ENCODE assay signal across 8 cellular contexts in genomic region chr10:68989317-68989990, GRCh38. TPM values are rescaled to one million over a fixed set of nuclear protein-coding genes. Genes with fewer than 3 reads are reported as not detected.
DNase-seq lines count a peak whose midpoint lies in the region; ATAC-seq and TF ChIP-seq lines count a peak whose summit lies in the region.

No MANE protein-coding gene starts in this region.

- H3K9me2 ChIP-seq in HCT116 (ENCODE audit: insufficient read depth), result no peaks in the 10 kb centered on the region

- ATAC-seq in HCT116, result no peak
- no peak for ATAC-seq in HG02852 (IDR thresholded peaks at IDR 0.05; ENCODE audit: unreplicated experiment)

- H3K4me2 ChIP-seq in HCT116 (ENCODE audit: low read length), result peak overlapping the region; percentile 96

- BruUV-seq in A673 (replicated peaks; lab: Mats Ljungman, UMichigan), result no TSS peak
- no TSS peak for BruUV-seq in HCT116 (replicated peaks; lab: Mats Ljungman, UMichigan)

- CTCF ChIA-PET in A673 (lab: Charles Lee), result no interaction called here
- CTCF ChIA-PET in HCT116 (lab: Charles Lee), result no interaction called here

- H3K79me2 ChIP-seq in HCT116 (ENCODE audit: insufficient read depth, low read length), result peaks cover 54% of the 10 kb centered on the region

- H3K27ac ChIP-seq in A673 (ENCODE audit: low read depth, low read length, poor library complexity, severe bottlenecking) (peak overlapping the region; percentile 78), HCT116 (ENCODE audit: low read depth, low read length) (peak overlapping the region; percentile 60), angular gyrus (ENCODE audit: low read depth, low read length) (peak overlapping the region; percentile 78), temporal lobe (ENCODE audit: low read depth, low read length) (peak overlapping the region; percentile 63)

- TF ChIP-seq CTCF in A673 (conservative IDR thresholded peaks at IDR 0.05; ENCODE audit: low read depth, low read length) (no peak), HCT116 (IDR thresholded peaks at IDR 0.05 in 2 of 3, conservative IDR thresholded peaks at IDR 0.05 in 1 of 3; ENCODE audit: borderline replicate concordance in 1 of 3, insufficient read depth in 1 of 3, low read depth in 2 of 3, low read length in 2 of 3) (no peak)

- peaks cover 11% of the 10 kb centered on the region for H3K36me3 ChIP-seq in A673 (ENCODE audit: insufficient read depth, low read length, poor library complexity, severe bottlenecking)
- peaks cover 3 to 5% of the 10 kb centered on the region in 2 experiments; a peak in 1 of 4 replicates for H3K36me3 ChIP-seq in HCT116 (ENCODE audit: control insufficient read depth in 1 of 2, insufficient read depth in 2 of 2, low read length in 2 of 2)

- peak; percentile 13 for DNase-seq in A673 (ENCODE audit: low spot score)
- DNase-seq in HCT116 (ENCODE audit: low read depth, low spot score), result no peak
- peak; percentile 24 for DNase-seq in iris pigment epithelial cell (ENCODE audit: low read depth)
- DNase-seq in NCI-H2081 treated with DMSO at 0.1 percent for 48 hours (lab: John Stamatoyannopoulos, UW), result no peak
- no peak for DNase-seq in D341Med (ENCODE audit: low spot score)

- H3K4me3 ChIP-seq in A673 (ENCODE audit: low read depth, low read length, poor library complexity, severe bottlenecking) (peak overlapping the region; percentile 79), HCT116 (replicated peaks in 1 of 2; ENCODE audit: low read depth in 1 of 2, low read length in 2 of 2) (peak overlapping the region; percentile 80)

- RAD21 ChIA-PET in HCT116 (lab: Charles Lee; ENCODE audit: low non-redundant PET in 1 of 2, low total read pairs in 2 of 2, uncharacterized antibody in 2 of 2, unreplicated experiment in 2 of 2), result no interaction called here

- intact Hi-C loops in A673 (cut with micrococcal nuclease; ENCODE audit: unreplicated experiment) (loop anchor here (1.0 to 10.0 kb wide), 2 partner anchors 104 to 425 kb away; partner anchors contain the start of gene TACR2), HCT116 (cut with micrococcal nuclease) (no loop called here)

- H3K9me3 ChIP-seq in A673 (ENCODE audit: low read depth, low read length, poor library complexity, severe bottlenecking) (no peaks in the 10 kb centered on the region), HCT116 (ENCODE audit: control insufficient read depth in 1 of 2, insufficient read depth in 1 of 2, low read depth in 1 of 2, low read length in 2 of 2) (no peaks in the 10 kb centered on the region)

- no peak for TF ChIP-seq POLR2A in HCT116 (IDR thresholded peaks at IDR 0.05; ENCODE audit: borderline replicate concordance, extremely low read depth, insufficient read depth, insufficient read length)

- H4K20me1 ChIP-seq in HCT116 (ENCODE audit: insufficient read depth), result 0 out of 2 replicates have a peak, but pooled peaks cover 5% of the 10 kb centered on the region

- H3K4me1 ChIP-seq in A673 (ENCODE audit: insufficient read depth, low read length, poor library complexity, severe bottlenecking) (peaks cover 8% of the 10 kb centered on the region), HCT116 (ENCODE audit: control insufficient read depth in 1 of 2, insufficient read depth in 2 of 2, low read length in 2 of 2) (peaks cover 11 to 23% of the 10 kb centered on the region in 2 experiments)

- H2AFZ ChIP-seq in HCT116 (ENCODE audit: low read depth, low read length, poor library complexity, severe bottlenecking), result no peak overlapping the region

- H3K9ac ChIP-seq in HCT116 (ENCODE audit: low read length), result peak overlapping the region; percentile 81

- no peak for TF ChIP-seq RAD21 in HCT116 (IDR thresholded peaks at IDR 0.05; ENCODE audit: low read depth)

- POLR2A ChIA-PET in A673 (lab: Charles Lee; ENCODE audit: low non-redundant PET) (no interaction called here), HCT116 (lab: Charles Lee) (no interaction called here)

- no peaks in the 10 kb centered on the region for H3K27me3 ChIP-seq in A673 (replicated peaks; ENCODE audit: insufficient read depth, low read depth, low read length, poor library complexity)
- H3K27me3 ChIP-seq in HCT116 (ENCODE audit: insufficient read depth, low read length), result no peaks in the 10 kb centered on the region

TF ChIP-seq in HCT116, 20 proteins besides CTCF, POLR2A, EP300 and RAD21:
- TF ChIP-seq EZH2phosphoT487 (IDR thresholded peaks at IDR 0.05; ENCODE audit: borderline replicate concordance) (no peak), EZH2 (IDR thresholded peaks at IDR 0.05) (no peak), CBX3 (IDR thresholded peaks at IDR 0.05; ENCODE audit: low read depth) (no peak), EGR1 (IDR thresholded peaks at IDR 0.05; ENCODE audit: low read depth) (no peak), CEBPB (IDR thresholded peaks at IDR 0.05; ENCODE audit: low read depth) (no peak), POLR2AphosphoS5 (IDR thresholded peaks at IDR 0.05; ENCODE audit: low read depth, low read length) (no peak), TCF7L2 (IDR thresholded peaks at IDR 0.05; ENCODE audit: borderline replicate concordance, extremely low read depth, insufficient read depth, insufficient read length) (no peak), JUND (IDR thresholded peaks at IDR 0.05) (no peak), ZNF274 (IDR thresholded peaks at IDR 0.05; ENCODE audit: low read depth, low read length) (no peak), YY1 (IDR thresholded peaks at IDR 0.05; ENCODE audit: extremely low read depth, insufficient replicate concordance, low read depth, low read length) (no peak)
- TF ChIP-seq, protein P1, sequence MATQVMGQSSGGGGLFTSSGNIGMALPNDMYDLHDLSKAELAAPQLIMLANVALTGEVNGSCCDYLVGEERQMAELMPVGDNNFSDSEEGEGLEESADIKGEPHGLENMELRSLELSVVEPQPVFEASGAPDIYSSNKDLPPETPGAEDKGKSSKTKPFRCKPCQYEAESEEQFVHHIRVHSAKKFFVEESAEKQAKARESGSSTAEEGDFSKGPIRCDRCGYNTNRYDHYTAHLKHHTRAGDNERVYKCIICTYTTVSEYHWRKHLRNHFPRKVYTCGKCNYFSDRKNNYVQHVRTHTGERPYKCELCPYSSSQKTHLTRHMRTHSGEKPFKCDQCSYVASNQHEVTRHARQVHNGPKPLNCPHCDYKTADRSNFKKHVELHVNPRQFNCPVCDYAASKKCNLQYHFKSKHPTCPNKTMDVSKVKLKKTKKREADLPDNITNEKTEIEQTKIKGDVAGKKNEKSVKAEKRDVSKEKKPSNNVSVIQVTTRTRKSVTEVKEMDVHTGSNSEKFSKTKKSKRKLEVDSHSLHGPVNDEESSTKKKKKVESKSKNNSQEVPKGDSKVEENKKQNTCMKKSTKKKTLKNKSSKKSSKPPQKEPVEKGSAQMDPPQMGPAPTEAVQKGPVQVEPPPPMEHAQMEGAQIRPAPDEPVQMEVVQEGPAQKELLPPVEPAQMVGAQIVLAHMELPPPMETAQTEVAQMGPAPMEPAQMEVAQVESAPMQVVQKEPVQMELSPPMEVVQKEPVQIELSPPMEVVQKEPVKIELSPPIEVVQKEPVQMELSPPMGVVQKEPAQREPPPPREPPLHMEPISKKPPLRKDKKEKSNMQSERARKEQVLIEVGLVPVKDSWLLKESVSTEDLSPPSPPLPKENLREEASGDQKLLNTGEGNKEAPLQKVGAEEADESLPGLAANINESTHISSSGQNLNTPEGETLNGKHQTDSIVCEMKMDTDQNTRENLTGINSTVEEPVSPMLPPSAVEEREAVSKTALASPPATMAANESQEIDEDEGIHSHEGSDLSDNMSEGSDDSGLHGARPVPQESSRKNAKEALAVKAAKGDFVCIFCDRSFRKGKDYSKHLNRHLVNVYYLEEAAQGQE (IDR thresholded peaks at IDR 0.05; ENCODE audit: low read depth), result no peak

RNA-seq across cellular contexts. Expression of gene KIFBP, which starts 0.9 kb away (rescaled TPM):
- total RNA-seq in A673 (2021) (40.5 and 42.8 TPM in 2 replicates), HCT116 (2021; ENCODE audit: unreplicated experiment) (26.9 TPM), temporal lobe (34.7 TPM)
- 8.7 and 11.7 TPM in 2 replicates for polyA plus RNA-seq in HCT116 (2012)

RNA-seq across cellular contexts. Expression of gene DDX21, which starts 33.5 kb away (rescaled TPM):
- total RNA-seq in A673 (2021) (154 and 188 TPM in 2 replicates), HCT116 (2021; ENCODE audit: unreplicated experiment) (153 TPM), temporal lobe (32.2 TPM)
- polyA plus RNA-seq in HCT116 (2012), result 42.5 and 56.5 TPM in 2 replicates

Comparison
In these comparisons a context has a peak if more than half of its experiments do, and no peak if none do; other contexts are left out.
1. DNase-seq: peak in A673 (single experiment) and iris pigment epithelial cell (single experiment); none in HCT116 (single experiment), NCI-H2081 treated with DMSO at 0.1 percent for 48 hours (single experiment) and D341Med (single experiment).
2. Peak in every context shown above with its lines, with median percentiles within 50 percentile points of each other: H3K27ac ChIP-seq.